ENCODE assay signal across 10 cellular contexts in genomic region chrX:9436812-9437211, GRCh38.
"Had no signal": no experiment of that assay in that cellular context is flagged by ENCODE, and none has a peak within 500 bp of the region (broad histone marks: within the 10 kb centered on the region; RNA-seq: fewer than 3 reads in every experiment).

No MANE protein-coding gene starts in this region.

- H3K27ac ChIP-seq: GM23248, HL-60 had no signal

- H2AFZ ChIP-seq: GM23248 had no signal

- H3K9me3 Mint-ChIP-seq: HFFc6, IgD-negative memory B cell had no signal

- H3K9me3 ChIP-seq: HAP-1 had no signal

- H3K9ac ChIP-seq: GM23248 had no signal

- H3K27ac Mint-ChIP-seq: HFFc6, IgD-negative memory B cell had no signal

- H3K4me3 ChIP-seq: GM23248, HAP-1 had no signal

- FAIRE-seq: HepG2 had no signal

- H3K4me1 ChIP-seq: HAP-1 had no signal

- H3K36me3 Mint-ChIP-seq: IgD-negative memory B cell had no signal

- H3K4me3 Mint-ChIP-seq: HFFc6, IgD-negative memory B cell had no signal

- ATAC-seq: HCT116, HepG2 had no signal

- DNase-seq: GM23248, GOT3, H7, HFFc6, KG1 had no signal

- H3K36me3 ChIP-seq: HAP-1 had no signal
